In the genomic region with DNA sequence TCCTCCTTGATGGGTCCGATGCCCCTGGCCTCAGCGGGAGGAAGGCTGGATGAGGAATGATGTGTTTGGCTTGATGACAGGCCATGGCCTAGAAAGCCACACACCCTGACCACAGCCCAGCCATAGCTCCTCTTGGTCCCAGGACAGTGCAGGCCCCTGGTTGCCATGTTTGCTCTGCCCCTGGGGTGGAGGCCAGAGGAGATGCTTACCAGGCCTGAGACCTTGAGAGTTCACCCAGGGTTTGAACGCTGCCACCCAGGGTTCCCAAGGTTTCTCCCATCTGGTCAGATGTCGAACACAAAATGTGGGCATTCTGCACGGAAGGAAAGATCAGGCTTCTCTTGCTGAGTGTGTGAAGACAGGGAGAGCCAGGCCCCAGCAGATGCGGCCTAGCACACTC, we compare ENCODE assay signal across 2 cellular contexts.
TF ChIP-seq lines count a peak whose summit lies in the region.

No MANE protein-coding gene starts in this region.

TF ChIP-seq in H1, 55 proteins besides CTCF, POLR2A, EP300 and RAD21:
- no peak for TF ChIP-seq JUN (IDR thresholded peaks at IDR 0.05; ENCODE audit: low read depth, low read length)
- TF ChIP-seq SIX5 (IDR thresholded peaks at IDR 0.05; ENCODE audit: low read depth, low read length): no peak
- TF ChIP-seq KDM1A (IDR thresholded peaks at IDR 0.05; ENCODE audit: borderline replicate concordance, low read length): no peak
- TF ChIP-seq TCF12 (IDR thresholded peaks at IDR 0.05; ENCODE audit: low read depth, low read length): no peak
- no peak for TF ChIP-seq GTF2F1 (IDR thresholded peaks at IDR 0.05; ENCODE audit: borderline replicate concordance, low read depth, low read length)
- TF ChIP-seq JUND (IDR thresholded peaks at IDR 0.05; ENCODE audit: low read length): no peak
- TF ChIP-seq BCL11A (IDR thresholded peaks at IDR 0.05; ENCODE audit: low read depth in 2 of 2, low read length in 2 of 2): no peak
- TF ChIP-seq, protein P1, sequence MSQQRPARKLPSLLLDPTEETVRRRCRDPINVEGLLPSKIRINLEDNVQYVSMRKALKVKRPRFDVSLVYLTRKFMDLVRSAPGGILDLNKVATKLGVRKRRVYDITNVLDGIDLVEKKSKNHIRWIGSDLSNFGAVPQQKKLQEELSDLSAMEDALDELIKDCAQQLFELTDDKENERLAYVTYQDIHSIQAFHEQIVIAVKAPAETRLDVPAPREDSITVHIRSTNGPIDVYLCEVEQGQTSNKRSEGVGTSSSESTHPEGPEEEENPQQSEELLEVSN (IDR thresholded peaks at IDR 0.05): no peak
- TF ChIP-seq CHD1 (IDR thresholded peaks at IDR 0.05; ENCODE audit: low read depth, low read length): no peak
- TF ChIP-seq NRF1 (IDR thresholded peaks at IDR 0.05; ENCODE audit: low read depth, low read length): no peak
- TF ChIP-seq CBX8 (IDR thresholded peaks at IDR 0.05; ENCODE audit: borderline replicate concordance, low read depth, low read length): no peak
- TF ChIP-seq KDM4A (IDR thresholded peaks at IDR 0.05; ENCODE audit: low read depth, low read length, severe bottlenecking): no peak
- TF ChIP-seq TBP (IDR thresholded peaks at IDR 0.05; ENCODE audit: low read depth, low read length): no peak
- no peak for TF ChIP-seq SIRT6 (IDR thresholded peaks at IDR 0.05; ENCODE audit: low read length)

TF ChIP-seq in HEK293T, 16 proteins besides CTCF, POLR2A, EP300 and RAD21:
- TF ChIP-seq FOXM1 (IDR thresholded peaks at IDR 0.05; ENCODE audit: borderline replicate concordance) (no peak), NFRKB (IDR thresholded peaks at IDR 0.05) (no peak), ARNT (IDR thresholded peaks at IDR 0.05) (no peak), SP1 (IDR thresholded peaks at IDR 0.05) (no peak), FOXA1 (IDR thresholded peaks at IDR 0.05) (no peak), ZNF384 (IDR thresholded peaks at IDR 0.05) (no peak), HDGF (IDR thresholded peaks at IDR 0.05; ENCODE audit: borderline replicate concordance) (no peak), TARDBP (IDR thresholded peaks at IDR 0.05) (no peak), CTBP1 (IDR thresholded peaks at IDR 0.05; ENCODE audit: borderline replicate concordance) (no peak), BHLHE40 (IDR thresholded peaks at IDR 0.05; ENCODE audit: borderline replicate concordance) (no peak), L3MBTL2 (conservative IDR thresholded peaks at IDR 0.05) (no peak), FOXK2 (IDR thresholded peaks at IDR 0.05) (no peak), SUZ12 (IDR thresholded peaks at IDR 0.05) (no peak), ELF4 (IDR thresholded peaks at IDR 0.05) (no peak)
- TF ChIP-seq, protein P2, sequence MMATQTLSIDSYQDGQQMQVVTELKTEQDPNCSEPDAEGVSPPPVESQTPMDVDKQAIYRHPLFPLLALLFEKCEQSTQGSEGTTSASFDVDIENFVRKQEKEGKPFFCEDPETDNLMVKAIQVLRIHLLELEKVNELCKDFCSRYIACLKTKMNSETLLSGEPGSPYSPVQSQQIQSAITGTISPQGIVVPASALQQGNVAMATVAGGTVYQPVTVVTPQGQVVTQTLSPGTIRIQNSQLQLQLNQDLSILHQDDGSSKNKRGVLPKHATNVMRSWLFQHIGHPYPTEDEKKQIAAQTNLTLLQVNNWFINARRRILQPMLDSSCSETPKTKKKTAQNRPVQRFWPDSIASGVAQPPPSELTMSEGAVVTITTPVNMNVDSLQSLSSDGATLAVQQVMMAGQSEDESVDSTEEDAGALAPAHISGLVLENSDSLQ (IDR thresholded peaks at IDR 0.05): no peak
